Comparison of ENCODE assay signal across 8 cellular contexts in genomic region chr2:64750001-64750816, GRCh38.
DNase-seq lines count a peak whose midpoint lies in the region; ATAC-seq and TF ChIP-seq lines count a peak whose summit lies in the region.

No MANE protein-coding gene starts in this region.

- no peaks in the 10 kb centered on the region for H3K9me3 ChIP-seq in CD8-positive, alpha-beta T cell (ENCODE audit: low read length)
- H3K9me3 ChIP-seq in right lobe of liver = no peaks in the 10 kb centered on the region

- peak in 5 of 7 experiments; percentile 13 to 62 (median 39) for DNase-seq in CD8-positive, alpha-beta T cell
- peak; percentile 47 for DNase-seq in activated CD4-positive, alpha-beta memory T cell treated with anti-CD3 and anti-CD28 coated beads for 36 hours
- DNase-seq in ecto neural progenitor cell (ENCODE audit: low spot score) (peak; percentile 66), right lobe of liver (peak; percentile 60 to 71 (median 66)), GM19240 (ENCODE audit: insufficient read length, low spot score) (no peak)
- DNase-seq in stimulated activated CD4-positive, alpha-beta T cell treated with anti-CD3 and anti-CD28 coated beads, Interleukin-4, amount 100 ng/mL, for 24 hours = peak; percentile 39

- peaks cover 14% of the 10 kb centered on the region for H3K36me3 Mint-ChIP-seq in CD8-positive, alpha-beta T cell
- H3K36me3 Mint-ChIP-seq in activated CD4-positive, alpha-beta memory T cell treated with anti-CD3 and anti-CD28 coated beads for 36 hours = no peaks in the 10 kb centered on the region

- intact Hi-C loops in CD8-positive, alpha-beta T cell (cut with DNase I, micrococcal nuclease) = loop anchor here (1.0 to 10.0 kb wide), 11 partner anchors 20 to 608 kb away; partner anchors contain the start of genes CEP68 (in 2 of the 2), ACTR2 (in 1 of the 2), PELI1 (in 1 of the 2) and SERTAD2 (in 1 of the 2)
- intact Hi-C loops in activated CD4-positive, alpha-beta memory T cell treated with anti-CD3 and anti-CD28 coated beads for 36 hours (cut with micrococcal nuclease) = loop anchor here (1.0 to 5.0 kb wide), 5 partner anchors 73 to 307 kb away; partner anchors contain the start of genes CEP68 and SERTAD2
- intact Hi-C loops in right lobe of liver (cut with DNase I) = no loop called here

- H3K4me3 ChIP-seq in CD8-positive, alpha-beta T cell (ENCODE audit: low read depth, low read length) = peak overlapping the region; percentile 86
- peak overlapping the region; percentile 63 for H3K4me3 ChIP-seq in KMS-11 (IDR thresholded peaks at IDR 0.05; ENCODE audit: insufficient read depth, low read depth, low read length)
- H3K4me3 ChIP-seq in right lobe of liver = peak overlapping the region; percentile 51 to 71 (median 61)

- no peaks in the 10 kb centered on the region; the same call in 1 of the 2 replicates for H4K20me1 ChIP-seq in KMS-11 (ENCODE audit: insufficient read depth)

- ATAC-seq in CD8-positive, alpha-beta T cell = no peak
- peak in 2 of 4 donors; percentile 1 for ATAC-seq in right lobe of liver
- no peak for ATAC-seq in GM19397 (IDR thresholded peaks at IDR 0.05; ENCODE audit: unreplicated experiment)

- no peaks in the 10 kb centered on the region for H3K36me3 ChIP-seq in CD8-positive, alpha-beta T cell (ENCODE audit: insufficient read depth, low read length)
- H3K36me3 ChIP-seq in KMS-11 (ENCODE audit: insufficient read depth) (no peaks in the 10 kb centered on the region), right lobe of liver (no peaks in the 10 kb centered on the region)

- H3K9ac ChIP-seq in KMS-11 = peak overlapping the region; percentile 64; the same call in 1 of the 2 replicates

- H3K4me2 ChIP-seq in KMS-11 = peak overlapping the region; percentile 82

- H3K27ac Mint-ChIP-seq in CD8-positive, alpha-beta T cell = peak overlapping the region; percentile 95
- peak overlapping the region; percentile 89 for H3K27ac Mint-ChIP-seq in activated CD4-positive, alpha-beta memory T cell treated with anti-CD3 and anti-CD28 coated beads for 36 hours

- CTCF ChIA-PET in CD8-positive, alpha-beta T cell (lab: Charles Lee) = interaction anchor here (0.6 to 6.7 kb wide), 18 partner anchors 9 to 226 kb away, joined by 3 to 68 read pairs (median 5); partner anchors contain the start of genes AFTPH and SERTAD2
- CTCF ChIA-PET in activated CD4-positive, alpha-beta memory T cell treated with anti-CD3 and anti-CD28 coated beads for 36 hours (lab: Charles Lee) = interaction anchor here (0.7 to 2.8 kb wide), 17 partner anchors 10 to 307 kb away, joined by 3 to 30 read pairs (median 4); partner anchors contain the start of gene SERTAD2

- POLR2A ChIA-PET in CD8-positive, alpha-beta T cell (lab: Charles Lee) = interaction anchor here (1.0 to 4.9 kb wide), 24 partner anchors 9 to 423 kb away, joined by 3 to 142 read pairs (median 6); partner anchors contain the start of gene SERTAD2
- POLR2A ChIA-PET in activated CD4-positive, alpha-beta memory T cell treated with anti-CD3 and anti-CD28 coated beads for 36 hours (lab: Charles Lee) = interaction anchor here (1.0 to 4.7 kb wide), 8 partner anchors 9 to 226 kb away, joined by 3 to 42 read pairs (median 6); partner anchors contain the start of genes AFTPH and SERTAD2

- peaks cover 19% of the 10 kb centered on the region for H3K4me1 ChIP-seq in CD8-positive, alpha-beta T cell (ENCODE audit: insufficient read depth, low read length)
- H3K4me1 ChIP-seq in KMS-11 (ENCODE audit: low read depth, poor library complexity, severe bottlenecking) (peaks cover 27% of the 10 kb centered on the region), right lobe of liver (peaks cover 0 to 25% (median 4%) of the 10 kb centered on the region in 4 donors)

- TF ChIP-seq CTCF in CD8-positive, alpha-beta T cell (IDR thresholded peaks at IDR 0.05) = no peak
- no peak for TF ChIP-seq CTCF in KMS-11 (conservative IDR thresholded peaks at IDR 0.05; ENCODE audit: low read depth, low read length)
- TF ChIP-seq CTCF in right lobe of liver (IDR thresholded peaks at IDR 0.05) = no peak

- WGBS in right lobe of liver (ENCODE audit: insufficient coverage, low coverage, low lambda C conversion rate, missing lambda C conversion rate) = 0% methylated on average over 35 of the region's 38 CpGs

- H3K27ac ChIP-seq in CD8-positive, alpha-beta T cell (ENCODE audit: low read depth, low read length) = peak overlapping the region; percentile 88
- H3K27ac ChIP-seq in KMS-11 (peak overlapping the region; percentile 50), right lobe of liver (peak overlapping the region; percentile 89 to 93 (median 92))

- peaks cover 34% of the 10 kb centered on the region for H3K4me1 Mint-ChIP-seq in CD8-positive, alpha-beta T cell (ENCODE audit: low read depth)
- H3K4me1 Mint-ChIP-seq in activated CD4-positive, alpha-beta memory T cell treated with anti-CD3 and anti-CD28 coated beads for 36 hours (ENCODE audit: low read depth) = peaks cover 22% of the 10 kb centered on the region

- H3K79me2 ChIP-seq in KMS-11 (ENCODE audit: insufficient read depth, low read depth) = no peaks in the 10 kb centered on the region

- H3K27me3 ChIP-seq in CD8-positive, alpha-beta T cell (ENCODE audit: insufficient read depth, low read length) = no peaks in the 10 kb centered on the region
- H3K27me3 ChIP-seq in KMS-11 (ENCODE audit: insufficient read depth, low read depth) (no peaks in the 10 kb centered on the region), right lobe of liver (no peaks in the 10 kb centered on the region)

- peak overlapping the region; percentile 93 for H2AFZ ChIP-seq in KMS-11 (ENCODE audit: low read depth)

- no peak for TF ChIP-seq POLR2A in right lobe of liver (IDR thresholded peaks at IDR 0.05)

- H3K4me3 Mint-ChIP-seq in CD8-positive, alpha-beta T cell = peak overlapping the region; percentile 99
- H3K4me3 Mint-ChIP-seq in activated CD4-positive, alpha-beta memory T cell treated with anti-CD3 and anti-CD28 coated beads for 36 hours = peak overlapping the region; percentile 95

- H3K27me3 Mint-ChIP-seq in CD8-positive, alpha-beta T cell (ENCODE audit: low read depth) = no peaks in the 10 kb centered on the region
- no peaks in the 10 kb centered on the region for H3K27me3 Mint-ChIP-seq in activated CD4-positive, alpha-beta memory T cell treated with anti-CD3 and anti-CD28 coated beads for 36 hours

- no peaks in the 10 kb centered on the region for H3K9me3 Mint-ChIP-seq in CD8-positive, alpha-beta T cell
- no peaks in the 10 kb centered on the region for H3K9me3 Mint-ChIP-seq in activated CD4-positive, alpha-beta memory T cell treated with anti-CD3 and anti-CD28 coated beads for 36 hours

Comparison
In these comparisons a context has a peak if more than half of its experiments do, and no peak if none do; other contexts are left out.
1. intact Hi-C loops: an anchor here in CD8-positive, alpha-beta T cell (1.0 to 10.0 kb wide) and activated CD4-positive, alpha-beta memory T cell treated with anti-CD3 and anti-CD28 coated beads for 36 hours (1.0 to 5.0 kb wide); none called in right lobe of liver.